11 cellular contexts compared by ENCODE assay signal in genomic region chr5:56615750-56616149, GRCh38.
DNase-seq lines count a peak whose midpoint lies in the region; ATAC-seq and TF ChIP-seq lines count a peak whose summit lies in the region.
"Had no signal": no experiment of that assay in that cellular context is flagged by ENCODE, and none has a peak within 500 bp of the region (broad histone marks: within the 10 kb centered on the region; RNA-seq: fewer than 3 reads in every experiment).

No MANE protein-coding gene starts in this region.

- H3K4me3 ChIP-seq in right cardiac atrium (ENCODE audit: low read length) (no peak overlapping the region), stomach (no peak overlapping the region)

- peak; percentile 74 to 91 for ATAC-seq in right cardiac atrium
- no peak for ATAC-seq in HG02840 (IDR thresholded peaks at IDR 0.05; ENCODE audit: low FRiP score, unreplicated experiment)

- 14% methylated on average over 3 of the region's 3 CpGs for WGBS in right cardiac atrium
- 5 to 15% (median 10%) methylated on average over 3 of the region's 3 CpGs for WGBS in stomach, 5 donors

- CTCF ChIA-PET in activated naive CD4-positive, alpha-beta T cell treated with anti-CD3 and anti-CD28 coated beads, Interleukin-2, amount 10 ng/mL, durations not matched to agents 7 days and 5 days (lab: Charles Lee): no interaction called here

- H3K9me3 Mint-ChIP-seq in activated naive CD4-positive, alpha-beta T cell treated with anti-CD3 and anti-CD28 coated beads, Interleukin-2, amount 10 ng/mL, durations not matched to agents 7 days and 5 days: peaks cover 44% of the 10 kb centered on the region

- no peak for TF ChIP-seq CTCF in VCaP (conservative IDR thresholded peaks at IDR 0.05)
- no peak for TF ChIP-seq CTCF in stomach (IDR thresholded peaks at IDR 0.05)

- no peaks in the 10 kb centered on the region for H3K36me3 ChIP-seq in stomach

- no peaks in the 10 kb centered on the region for H3K27me3 Mint-ChIP-seq in activated naive CD4-positive, alpha-beta T cell treated with anti-CD3 and anti-CD28 coated beads, Interleukin-2, amount 10 ng/mL, durations not matched to agents 7 days and 5 days
- H3K27me3 Mint-ChIP-seq: activated naive CD8-positive, alpha-beta T cell had no signal

- H3K9me3 ChIP-seq in right cardiac atrium (ENCODE audit: control insufficient read depth, low read length): no peaks in the 10 kb centered on the region
- H3K9me3 ChIP-seq in stomach: peaks cover 0 to 28% (median 12%) of the 10 kb centered on the region in 4 donors
- H3K9me3 ChIP-seq: SK-N-SH had no signal

- TF ChIP-seq EP300 in stomach (IDR thresholded peaks at IDR 0.05): no peak

- H3K27me3 ChIP-seq in right cardiac atrium (ENCODE audit: control insufficient read depth, insufficient read depth) (no peaks in the 10 kb centered on the region), stomach (no peaks in the 10 kb centered on the region)

- peaks cover 56% of the 10 kb centered on the region for H3K36me3 Mint-ChIP-seq in activated naive CD4-positive, alpha-beta T cell treated with anti-CD3 and anti-CD28 coated beads, Interleukin-2, amount 10 ng/mL, durations not matched to agents 7 days and 5 days

- intact Hi-C loops in right cardiac atrium (cut with DNase I): no loop called here
- intact Hi-C loops in stomach (cut with DNase I; ENCODE audit: low total_unique reads): no loop called here

- H3K27ac Mint-ChIP-seq in activated naive CD4-positive, alpha-beta T cell treated with anti-CD3 and anti-CD28 coated beads, Interleukin-2, amount 10 ng/mL, durations not matched to agents 7 days and 5 days: peak overlapping the region; percentile 93

- DNase-seq in activated naive CD4-positive, alpha-beta T cell treated with anti-CD3 and anti-CD28 coated beads, Interleukin-2, amount 10 ng/mL, durations not matched to agents 7 days and 5 days: no peak
- no peak for DNase-seq in activated naive CD4-positive, alpha-beta T cell treated with anti-CD3 and anti-CD28 coated beads, Interleukin-2, amount 50 U/mL, for 16 hours
- DNase-seq in right cardiac atrium (peak in 2 of 3 donors; percentile 34 to 68), stomach (no peak), Kasumi-1 (lab: John Stamatoyannopoulos, UW) (no peak), HPDE6-E6E7 (ENCODE audit: extremely low spot score) (no peak)
- DNase-seq: head of caudate nucleus, SK-N-SH had no signal

- H3K27ac ChIP-seq in VCaP (peak overlapping the region; percentile 75), right cardiac atrium (ENCODE audit: low read length) (peak overlapping the region; percentile 61), stomach (peak overlapping the region in 3 of 5 donors; percentile 27 to 65 (median 56))

- H3K4me1 ChIP-seq in right cardiac atrium (ENCODE audit: control insufficient read depth, insufficient read depth, low read length): no peaks in the 10 kb centered on the region
- peaks cover 9 to 23% (median 15%) of the 10 kb centered on the region in 4 donors for H3K4me1 ChIP-seq in stomach

- H3K4me3 Mint-ChIP-seq in activated naive CD4-positive, alpha-beta T cell treated with anti-CD3 and anti-CD28 coated beads, Interleukin-2, amount 10 ng/mL, durations not matched to agents 7 days and 5 days: no peak overlapping the region

- TF ChIP-seq POLR2A in stomach (IDR thresholded peaks at IDR 0.05): no peak

- peaks cover 66% of the 10 kb centered on the region for H3K4me1 Mint-ChIP-seq in activated naive CD4-positive, alpha-beta T cell treated with anti-CD3 and anti-CD28 coated beads, Interleukin-2, amount 10 ng/mL, durations not matched to agents 7 days and 5 days

Comparison
In these comparisons a context has a peak if more than half of its experiments do, and no peak if none do; other contexts are left out.
1. DNase-seq: peak in right cardiac atrium (2 of 3); none in activated naive CD4-positive, alpha-beta T cell treated with anti-CD3 and anti-CD28 coated beads, Interleukin-2, amount 10 ng/mL, durations not matched to agents 7 days and 5 days (single experiment), activated naive CD4-positive, alpha-beta T cell treated with anti-CD3 and anti-CD28 coated beads, Interleukin-2, amount 50 U/mL, for 16 hours (single experiment), stomach (single experiment), Kasumi-1 (0 of 2) and HPDE6-E6E7 (single experiment).
2. Peak in every context shown above with its lines, with median percentiles within 50 percentile points of each other: H3K27ac ChIP-seq.